In genomic region chr1:93703649-93704048, GRCh38 we compare ENCODE assay signal across 12 cellular contexts. TPM values are rescaled to one million over a fixed set of nuclear protein-coding genes. Genes with fewer than 3 reads are reported as not detected.
DNase-seq lines count a peak whose midpoint lies in the region; ATAC-seq, FAIRE-seq and TF ChIP-seq lines count a peak whose summit lies in the region.
"Had no signal": no experiment of that assay in that cellular context is flagged by ENCODE, and none has a peak within 500 bp of the region (broad histone marks: within the 10 kb centered on the region; RNA-seq: fewer than 3 reads in every experiment).

No MANE protein-coding gene starts in this region.

- H3K9ac ChIP-seq in SK-N-SH (no peak overlapping the region), K562 (ENCODE audit: insufficient read depth in 1 of 2, low read depth in 2 of 2, low read length in 2 of 2) (no peak overlapping the region), neural progenitor cell (no peak overlapping the region)
- H3K9ac ChIP-seq: parathyroid adenoma had no signal

- POLR2A ChIA-PET in SK-N-SH (lab: Yijun Ruan, JAX) (no interaction called here), K562 (lab: Yijun Ruan, JAX) (no interaction called here)

- no peak for DNase-seq in SK-N-SH
- peak; percentile 43 to 47 (median 45) for DNase-seq in K562 (ENCODE audit: extremely low read depth in 1 of 4, low spot score in 3 of 4)
- peak; percentile 6 for DNase-seq in upper lobe of right lung
- no peak for DNase-seq in neural progenitor cell (ENCODE audit: low spot score)
- no peak for DNase-seq in stimulated activated CD4-positive, alpha-beta T cell treated with anti-CD3 and anti-CD28 coated beads, Interleukin-15, amount 100 ng/mL, for 24 hours
- no peak for DNase-seq in NCI-H524 treated with DMSO at 0.1 percent for 48 hours (lab: John Stamatoyannopoulos, UW)
- DNase-seq: 8988T had no signal

- H3K27me3 Mint-ChIP-seq in neural progenitor cell (ENCODE audit: insufficient read depth, low read depth) = peaks cover 7% of the 10 kb centered on the region

- H4K20me1 ChIP-seq in SK-N-SH (ENCODE audit: insufficient read depth) (no peaks in the 10 kb centered on the region), K562 (replicated peaks; ENCODE audit: control insufficient read depth, insufficient read depth, low read length) (0 out of 2 replicates have a peak, but pooled peaks cover 3% of the 10 kb centered on the region), neural progenitor cell (ENCODE audit: low read depth) (no peaks in the 10 kb centered on the region)

- no peaks in the 10 kb centered on the region for H3K9me3 ChIP-seq in SK-N-SH
- H3K9me3 ChIP-seq in K562 (replicated peaks; ENCODE audit: control insufficient read depth, insufficient read depth, low read depth, low read length) = no peaks in the 10 kb centered on the region
- no peaks in the 10 kb centered on the region for H3K9me3 ChIP-seq in upper lobe of right lung
- H3K9me3 ChIP-seq in neural progenitor cell (ENCODE audit: low read depth) = no peaks in the 10 kb centered on the region

- no peak overlapping the region for H3K27ac Mint-ChIP-seq in neural progenitor cell
- H3K27ac Mint-ChIP-seq: activated T-helper 2 cell treated with anti-CD3 and anti-CD28 coated beads, Interferon-gamma antibody, Interleukin-2, Interleukin-4, amounts not matched to agents 10 μg/mL and 5 μg/mL and 100 μg/mL, durations not matched to agents 14 hours and 24 hours and 36 hours; GM23338 had no signal

- peaks cover 31 to 44% of the 10 kb centered on the region in 2 experiments for H3K4me1 ChIP-seq in SK-N-SH (ENCODE audit: control insufficient read depth in 1 of 2, insufficient read depth in 2 of 2, low read depth in 1 of 2, low read length in 1 of 2)
- H3K4me1 ChIP-seq in K562 (replicated peaks in 1 of 2; ENCODE audit: control insufficient read depth in 2 of 2, insufficient read depth in 2 of 2, low read length in 2 of 2) = peaks cover 0 to 12% of the 10 kb centered on the region in 2 experiments; a peak in 4 of 5 replicates
- H3K4me1 ChIP-seq in upper lobe of right lung = peaks cover 21% of the 10 kb centered on the region
- H3K4me1 ChIP-seq in neural progenitor cell = peaks cover 9% of the 10 kb centered on the region

- in situ Hi-C loops in K562 (cut with MboI) = no loop called here

- peak; percentile 29 for FAIRE-seq in K562 (lab: Jason Lieb, UNC)

- H3K27ac ChIP-seq in SK-N-SH (ENCODE audit: low read depth in 2 of 2, low read length in 1 of 2) = peak overlapping the region; percentile 95
- no peak overlapping the region for H3K27ac ChIP-seq in K562 (ENCODE audit: extremely low read depth, low read depth, low read length)
- H3K27ac ChIP-seq in upper lobe of right lung = peak overlapping the region; percentile 43
- H3K27ac ChIP-seq in neural progenitor cell = no peak overlapping the region
- H3K27ac ChIP-seq: parathyroid adenoma had no signal

- 43% methylated on average over 3 of the region's 3 CpGs for WGBS in SK-N-SH (ENCODE audit: low lambda C conversion rate)
- WGBS in K562 (ENCODE audit: insufficient coverage, low coverage, missing lambda C conversion rate) = 5% methylated on average over 3 of the region's 3 CpGs

- H3K9me1 ChIP-seq in K562 (ENCODE audit: control insufficient read depth, insufficient read depth, low read length) = no peaks in the 10 kb centered on the region

- H3K36me3 ChIP-seq in SK-N-SH (replicated peaks in 1 of 2; ENCODE audit: control insufficient read depth in 1 of 2, insufficient read depth in 2 of 2, low read length in 1 of 2) (no peaks in the 10 kb centered on the region), K562 (ENCODE audit: control insufficient read depth, insufficient read depth, low read length) (no peaks in the 10 kb centered on the region), upper lobe of right lung (no peaks in the 10 kb centered on the region), neural progenitor cell (no peaks in the 10 kb centered on the region)

- H3K4me3 Mint-ChIP-seq in neural progenitor cell = no peak overlapping the region
- H3K4me3 Mint-ChIP-seq: GM23338 had no signal

- TF ChIP-seq EP300 in SK-N-SH (IDR thresholded peaks at IDR 0.05; ENCODE audit: borderline replicate concordance in 1 of 2, low read depth in 1 of 2, low read length in 1 of 2) (peak in 1 of 2 experiments; percentile 72; a peak in 1 of 4 replicates), K562 (IDR thresholded peaks at IDR 0.05; ENCODE audit: low read length) (no peak)

- intact Hi-C loops in K562 (cut with micrococcal nuclease) (no loop called here), upper lobe of right lung (cut with DNase I) (no loop called here)

- no peaks in the 10 kb centered on the region for H3K9me2 ChIP-seq in SK-N-SH

- TF ChIP-seq POLR2A in K562 (conservative IDR thresholded peaks at IDR 0.05) = no peak

- H3K9me3 Mint-ChIP-seq in neural progenitor cell = no peaks in the 10 kb centered on the region
- H3K9me3 Mint-ChIP-seq: activated T-helper 2 cell treated with anti-CD3 and anti-CD28 coated beads, Interferon-gamma antibody, Interleukin-2, Interleukin-4, amounts not matched to agents 10 μg/mL and 5 μg/mL and 100 μg/mL, durations not matched to agents 14 hours and 24 hours and 36 hours; GM23338 had no signal

- peaks cover 37% of the 10 kb centered on the region for H3K4me1 Mint-ChIP-seq in neural progenitor cell

- no peak overlapping the region for H2AFZ ChIP-seq in SK-N-SH (ENCODE audit: low read depth)
- H2AFZ ChIP-seq in K562 (ENCODE audit: low read depth, low read length) = no peak overlapping the region
- no peak overlapping the region for H2AFZ ChIP-seq in neural progenitor cell (replicated peaks)
- H2AFZ ChIP-seq: GM23338, parathyroid adenoma had no signal

- no peak overlapping the region for H3K4me3 ChIP-seq in SK-N-SH (ENCODE audit: low read depth in 2 of 2, low read length in 1 of 2)
- no peak overlapping the region for H3K4me3 ChIP-seq in K562
- no peak overlapping the region for H3K4me3 ChIP-seq in upper lobe of right lung
- no peak overlapping the region for H3K4me3 ChIP-seq in neural progenitor cell
- H3K4me3 ChIP-seq: GM23338 had no signal

- H3K79me2 ChIP-seq in SK-N-SH (ENCODE audit: insufficient read depth) (peaks cover 2% of the 10 kb centered on the region; the same call in 1 of the 2 replicates), K562 (ENCODE audit: control insufficient read depth, insufficient read depth, low read length) (no peaks in the 10 kb centered on the region), neural progenitor cell (ENCODE audit: low read depth) (no peaks in the 10 kb centered on the region)
- H3K79me2 ChIP-seq: parathyroid adenoma had no signal

- H3K36me3 Mint-ChIP-seq in neural progenitor cell = no peaks in the 10 kb centered on the region

- H3K27me3 ChIP-seq in SK-N-SH (ENCODE audit: insufficient read depth) = no peaks in the 10 kb centered on the region
- H3K27me3 ChIP-seq in K562 (ENCODE audit: control insufficient read depth in 2 of 2, insufficient read depth in 2 of 2, low read length in 2 of 2) = peaks cover 0 to 18% of the 10 kb centered on the region in 2 experiments; a peak in 2 of 5 replicates
- H3K27me3 ChIP-seq in upper lobe of right lung = no peaks in the 10 kb centered on the region
- no peaks in the 10 kb centered on the region for H3K27me3 ChIP-seq in neural progenitor cell

- CTCF ChIA-PET in SK-N-SH (lab: Yijun Ruan, JAX) (interaction anchor here (0.7 to 2.6 kb wide), 9 partner anchors 11 to 140 kb away, joined by 3 to 12 read pairs (median 5); partner anchors contain the start of gene BCAR3), K562 (lab: Yijun Ruan, JAX; ENCODE audit: low intra/inter-chr PET ratio) (no interaction called here)

- H3F3A ChIP-seq in SK-N-SH (replicated peaks; ENCODE audit: insufficient read depth) = peaks cover 18% of the 10 kb centered on the region
- H3F3A ChIP-seq in neural progenitor cell (ENCODE audit: low read depth) = peaks cover 9% of the 10 kb centered on the region

- no TSS peak for BruUV-seq in K562 (replicated peaks; lab: Mats Ljungman, UMichigan)

- H3K4me2 ChIP-seq in SK-N-SH = no peak overlapping the region
- H3K4me2 ChIP-seq in K562 (ENCODE audit: insufficient read depth, low read length) = no peak overlapping the region
- no peak overlapping the region for H3K4me2 ChIP-seq in neural progenitor cell
- H3K4me2 ChIP-seq: GM23338 had no signal

- TF ChIP-seq CTCF in SK-N-SH (IDR thresholded peaks at IDR 0.05) (no peak), K562 (IDR thresholded peaks at IDR 0.05 in 2 of 3, conservative IDR thresholded peaks at IDR 0.05 in 1 of 3; ENCODE audit: insufficient read depth in 2 of 3, low read depth in 1 of 3, low read length in 3 of 3) (no peak), upper lobe of right lung (IDR thresholded peaks at IDR 0.05) (no peak), neural progenitor cell (IDR thresholded peaks at IDR 0.05) (no peak)

- TF ChIP-seq RAD21 in SK-N-SH (IDR thresholded peaks at IDR 0.05; ENCODE audit: low read length) (no peak), K562 (CRISPR knock-in tag; conservative IDR thresholded peaks at IDR 0.05 in 1 of 2, IDR thresholded peaks at IDR 0.05 in 1 of 2) (no peak)

- ATAC-seq in SK-N-SH treated with all-trans-retinoic acid at 6 μM for 48 hours = no peak
- peak; percentile 15 for ATAC-seq in HG03354 (IDR thresholded peaks at IDR 0.05; ENCODE audit: poor library complexity, severe bottlenecking, unreplicated experiment)
- peak; percentile 69 for ATAC-seq in K562
- no peak for ATAC-seq in upper lobe of right lung
- ATAC-seq: GM23338 had no signal

RNA-seq across cellular contexts. Expression of gene BCAR3, which starts 22.0 kb away (rescaled TPM):
- 49.2 and 58.4 TPM in 2 replicates for polyA plus RNA-seq in SK-N-SH (2012; rRNA removed)
- polyA plus RNA-seq in SK-N-SH (2012; cell fraction: cytosol; rRNA removed) = 40.2 and 48.4 TPM in 2 replicates
- 59.5 and 69.2 TPM in 2 replicates for polyA plus RNA-seq in SK-N-SH (2012; cell fraction: nucleus; rRNA removed)
- 0.93 and 1.4 TPM in 2 replicates for total RNA-seq in K562 (2011; cell fraction: chromatin; rRNA removed; ENCODE audit: low replicate concordance)
- 1.2 and 1.3 TPM in 2 replicates for total RNA-seq in K562 (2011; cell fraction: nucleolus; rRNA removed)
- total RNA-seq in K562 (2011; cell fraction: nucleoplasm; rRNA removed) = 0.73 and 1.5 TPM in 2 replicates
- total RNA-seq in K562 (2014; rRNA removed) = 2.8 and 4.2 TPM in 2 replicates
- 4.8 and 6.9 TPM in 2 replicates for total RNA-seq in K562 (2014; rRNA removed; fragmentation: Illumina TruSeq; extraction: Trizol)
- 2.1 and 2.8 TPM in 2 replicates for total RNA-seq in K562 (2015; rRNA removed; fragmentation: Illumina TruSeq; extraction: Trizol)
- 3.6 and 3.8 TPM in 2 replicates for total RNA-seq in K562 (2021)
- 1.8 and 2.0 TPM in 2 replicates for polyA plus RNA-seq in K562 (2011; rRNA removed)
- polyA plus RNA-seq in K562 (2011; cell fraction: cytosol; rRNA removed) = 0.75 and 1.1 TPM in 2 replicates
- 0.97 and 1.2 TPM in 2 replicates for polyA plus RNA-seq in K562 (2011; cell fraction: nucleus; rRNA removed)
- 1.4 and 2.7 TPM in 2 replicates for polyA plus RNA-seq in K562 (2012)
- 3.2 and 3.6 TPM in 2 replicates for polyA plus RNA-seq in K562 (2014; fragmentation: Illumina TruSeq; extraction: Trizol)
- polyA plus RNA-seq in K562 (2014; fragmentation: Nextera tagmentation; extraction: Ambion mirVana) = 1 to 10 TPM; 5.4 to 6.3 TPM
- 4.0 and 5.4 TPM in 2 replicates for polyA plus RNA-seq in K562 (2014; rRNA removed)
- polyA minus RNA-seq in K562 (2011; rRNA and poly(A)+ RNA removed) = 0.60 and 1.4 TPM in 2 replicates
- 0.57 and 3.0 TPM in 2 replicates for polyA minus RNA-seq in K562 (2011; cell fraction: cytosol; rRNA and poly(A)+ RNA removed)
- polyA minus RNA-seq in K562 (2011; cell fraction: nucleus; rRNA and poly(A)+ RNA removed) = 0.67 and 2.1 TPM in 2 replicates
- total RNA-seq in upper lobe of right lung = 23.5 TPM
- 11.7 and 12.4 TPM in 2 replicates for total RNA-seq in neural progenitor cell (ENCODE audit: low replicate concordance)

Comparison
In these comparisons a context has a peak if more than half of its experiments do, and no peak if none do; other contexts are left out.
1. DNase-seq: peak in K562 (4 of 4) and upper lobe of right lung (single experiment); none in SK-N-SH (single experiment), neural progenitor cell (single experiment), stimulated activated CD4-positive, alpha-beta T cell treated with anti-CD3 and anti-CD28 coated beads, Interleukin-15, amount 100 ng/mL, for 24 hours (single experiment) and NCI-H524 treated with DMSO at 0.1 percent for 48 hours (single experiment).
2. H3K27ac ChIP-seq: peak in SK-N-SH (2 of 2) and upper lobe of right lung (single experiment); none in K562 (single experiment) and neural progenitor cell (single experiment).
3. ATAC-seq: peak in HG03354 (single experiment) and K562 (single experiment); none in SK-N-SH treated with all-trans-retinoic acid at 6 μM for 48 hours (single experiment) and upper lobe of right lung (single experiment).
4. Of the 27 proteins assayed by ChIP-seq in both K562 and SK-N-SH: peak only in K562: none; only in SK-N-SH: JUND and POLR2AphosphoS5; in both: none; in neither: 24; mixed calls (peak in some experiments, not most) for 1.